ENCODE assay signal across 11 cellular contexts in the genomic region with DNA sequence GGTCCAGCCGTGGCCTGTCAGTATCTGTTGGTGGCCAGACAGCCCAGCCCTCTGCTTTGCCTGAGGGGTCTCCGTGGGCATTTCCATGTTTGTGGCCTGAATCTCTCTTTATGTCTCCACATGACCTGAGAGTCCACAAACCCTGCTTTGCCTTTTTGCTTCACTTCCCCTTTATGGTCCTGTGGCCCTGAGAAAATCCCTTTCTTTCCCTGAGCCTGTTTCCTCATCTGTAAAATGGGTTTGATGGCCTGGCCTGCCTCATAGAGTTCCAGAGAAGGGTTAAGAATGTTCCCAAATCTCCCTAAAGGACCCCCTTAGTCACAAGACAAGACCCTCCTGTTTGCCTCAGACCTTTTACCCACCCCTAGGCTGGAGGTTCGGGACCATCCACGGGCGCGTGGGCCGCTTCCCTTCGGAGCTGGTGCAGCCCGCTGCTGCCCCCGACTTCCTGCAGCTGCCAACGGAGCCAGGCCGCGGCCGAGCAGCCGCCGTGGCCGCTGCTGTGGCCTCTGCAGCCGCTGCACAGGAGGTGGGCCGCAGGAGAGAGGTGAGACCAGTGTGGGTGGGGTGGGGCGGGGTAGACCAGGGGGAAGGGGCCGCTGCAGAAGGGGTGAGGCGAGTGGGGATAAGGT. TPM values are rescaled to one million over a fixed set of nuclear protein-coding genes. Genes with fewer than 3 reads are reported as not detected.
DNase-seq lines count a peak whose midpoint lies in the region; ATAC-seq and TF ChIP-seq lines count a peak whose summit lies in the region.
"Had no signal": no experiment of that assay in that cellular context is flagged by ENCODE, and none has a peak within 500 bp of the region (broad histone marks: within the 10 kb centered on the region; RNA-seq: fewer than 3 reads in every experiment).

No MANE protein-coding gene starts in this region.

- peaks cover 13% of the 10 kb centered on the region for H3K4me1 Mint-ChIP-seq in activated CD4-positive, alpha-beta memory T cell treated with anti-CD3 and anti-CD28 coated beads for 36 hours (ENCODE audit: low read depth)
- H3K4me1 Mint-ChIP-seq in activated CD4-positive, alpha-beta memory T cell treated with anti-CD3 and anti-CD28 coated beads, Interleukin-2, amount 10 ng/mL, durations not matched to agents 7 days and 5 days = peaks cover 12% of the 10 kb centered on the region

- CTCF ChIA-PET in activated CD4-positive, alpha-beta memory T cell treated with anti-CD3 and anti-CD28 coated beads for 36 hours (lab: Charles Lee) = interaction anchor here (0.8 to 0.9 kb wide), 3 partner anchors 25 to 60 kb away, joined by 3 read pairs; partner anchors contain the start of gene ALKBH5
- CTCF ChIA-PET in activated CD4-positive, alpha-beta memory T cell treated with anti-CD3 and anti-CD28 coated beads, Interleukin-2, amount 10 ng/mL, durations not matched to agents 7 days and 5 days (lab: Charles Lee) = interaction anchor here (1.2 kb wide), 2 partner anchors 13 to 25 kb away, joined by 4 to 6 read pairs; partner anchors contain the start of gene ALKBH5

- DNase-seq in activated CD4-positive, alpha-beta memory T cell treated with anti-CD3 and anti-CD28 coated beads for 36 hours = no peak
- DNase-seq in activated CD4-positive, alpha-beta memory T cell treated with anti-CD3 and anti-CD28 coated beads, Interleukin-2, amount 10 ng/mL, durations not matched to agents 7 days and 5 days = no peak
- DNase-seq in OCI-M1 (lab: John Stamatoyannopoulos, UW) = peak; percentile 2
- no peak for DNase-seq in hepatocyte (ENCODE audit: low spot score)
- no peak for DNase-seq in thoracic aorta (ENCODE audit: low spot score)
- no peak for DNase-seq in NCI-H526 (lab: John Stamatoyannopoulos, UW)
- DNase-seq: NCI-H2081 treated with DMSO at 0.1 percent for 48 hours had no signal

- no peak overlapping the region for H3K4me3 Mint-ChIP-seq in activated CD4-positive, alpha-beta memory T cell treated with anti-CD3 and anti-CD28 coated beads for 36 hours
- no peak overlapping the region for H3K4me3 Mint-ChIP-seq in activated CD4-positive, alpha-beta memory T cell treated with anti-CD3 and anti-CD28 coated beads, Interleukin-2, amount 10 ng/mL, durations not matched to agents 7 days and 5 days

- no peak for TF ChIP-seq CTCF in hepatocyte (IDR thresholded peaks at IDR 0.05; ENCODE audit: poor library complexity)
- TF ChIP-seq CTCF in thoracic aorta (IDR thresholded peaks at IDR 0.05) = no peak

- no peaks in the 10 kb centered on the region for H4K20me1 ChIP-seq in hepatocyte (ENCODE audit: insufficient read depth, poor library complexity, severe bottlenecking)

- H3K4me3 ChIP-seq in hepatocyte (no peak overlapping the region), thoracic aorta (peak overlapping the region; percentile 65)

- no peak for ATAC-seq in thoracic aorta (ENCODE audit: insufficient number of reproducible peaks, low FRiP score, low read depth)
- ATAC-seq in GM18505 (IDR thresholded peaks at IDR 0.05; ENCODE audit: unreplicated experiment) = no peak
- no peak for ATAC-seq in GM18520 (IDR thresholded peaks at IDR 0.05; ENCODE audit: unreplicated experiment)
- ATAC-seq: SK-N-SH treated with all-trans-retinoic acid at 6 μM for 48 hours had no signal

- no peaks in the 10 kb centered on the region for H3K79me2 ChIP-seq in hepatocyte

- no peaks in the 10 kb centered on the region for H3K9me3 ChIP-seq in hepatocyte (ENCODE audit: low read depth)
- H3K9me3 ChIP-seq in thoracic aorta = no peaks in the 10 kb centered on the region

- H3K27me3 ChIP-seq in hepatocyte = no peaks in the 10 kb centered on the region
- H3K27me3 ChIP-seq in thoracic aorta (replicated peaks; ENCODE audit: insufficient read depth) = no peaks in the 10 kb centered on the region

- H3K4me1 ChIP-seq in hepatocyte (ENCODE audit: insufficient read depth) = peaks cover 15% of the 10 kb centered on the region
- peaks cover 4 to 17% of the 10 kb centered on the region in 2 donors for H3K4me1 ChIP-seq in thoracic aorta (ENCODE audit: control insufficient read depth in 1 of 2, low read depth in 2 of 2)

- 79% methylated on average over 20 of the region's 22 CpGs for WGBS in hepatocyte (ENCODE audit: low lambda C conversion rate, missing lambda C conversion rate)

- intact Hi-C loops in activated CD4-positive, alpha-beta memory T cell treated with anti-CD3 and anti-CD28 coated beads for 36 hours (cut with micrococcal nuclease) = no loop called here

- POLR2A ChIA-PET in activated CD4-positive, alpha-beta memory T cell treated with anti-CD3 and anti-CD28 coated beads for 36 hours (lab: Charles Lee) = interaction anchor here (1.0 kb wide), 2 partner anchors 24 to 25 kb away, joined by 3 read pairs; no protein-coding TSS in a partner anchor
- POLR2A ChIA-PET in activated CD4-positive, alpha-beta memory T cell treated with anti-CD3 and anti-CD28 coated beads, Interleukin-2, amount 10 ng/mL, durations not matched to agents 7 days and 5 days (lab: Charles Lee) = interaction anchor here (0.9 to 2.3 kb wide), 3 partner anchors 13 to 27 kb away, joined by 3 to 11 read pairs (median 6); partner anchors contain the start of gene ALKBH5

- no peaks in the 10 kb centered on the region for H3K9me2 ChIP-seq in hepatocyte (replicated peaks; ENCODE audit: insufficient read depth)

- H3K27ac Mint-ChIP-seq in activated CD4-positive, alpha-beta memory T cell treated with anti-CD3 and anti-CD28 coated beads for 36 hours = peak overlapping the region; percentile 64
- H3K27ac Mint-ChIP-seq in activated CD4-positive, alpha-beta memory T cell treated with anti-CD3 and anti-CD28 coated beads, Interleukin-2, amount 10 ng/mL, durations not matched to agents 7 days and 5 days = no peak overlapping the region

- H3K27ac ChIP-seq in hepatocyte (no peak overlapping the region), thoracic aorta (no peak overlapping the region)

- H3K36me3 ChIP-seq in hepatocyte (replicated peaks; ENCODE audit: insufficient read depth, low read depth) = no peaks in the 10 kb centered on the region
- no peaks in the 10 kb centered on the region for H3K36me3 ChIP-seq in thoracic aorta

- H3K9me3 Mint-ChIP-seq in activated CD4-positive, alpha-beta memory T cell treated with anti-CD3 and anti-CD28 coated beads for 36 hours = no peaks in the 10 kb centered on the region
- no peaks in the 10 kb centered on the region for H3K9me3 Mint-ChIP-seq in activated CD4-positive, alpha-beta memory T cell treated with anti-CD3 and anti-CD28 coated beads, Interleukin-2, amount 10 ng/mL, durations not matched to agents 7 days and 5 days
- H3K9me3 Mint-ChIP-seq: activated T-cell treated with anti-CD3 and anti-CD28 coated beads, Interleukin-2, amount 50 U/mL, for 4 hours had no signal

- H3K36me3 Mint-ChIP-seq in activated CD4-positive, alpha-beta memory T cell treated with anti-CD3 and anti-CD28 coated beads for 36 hours = no peaks in the 10 kb centered on the region
- H3K36me3 Mint-ChIP-seq in activated CD4-positive, alpha-beta memory T cell treated with anti-CD3 and anti-CD28 coated beads, Interleukin-2, amount 10 ng/mL, durations not matched to agents 7 days and 5 days (ENCODE audit: low read depth) = no peaks in the 10 kb centered on the region

- peak overlapping the region; percentile 86 for H3K4me2 ChIP-seq in hepatocyte

- TF ChIP-seq POLR2A in GM18505 (IDR thresholded peaks at IDR 0.05; ENCODE audit: borderline replicate concordance, extremely low read depth, insufficient read depth, insufficient read length) = no peak

- no peaks in the 10 kb centered on the region for H3K27me3 Mint-ChIP-seq in activated CD4-positive, alpha-beta memory T cell treated with anti-CD3 and anti-CD28 coated beads for 36 hours
- H3K27me3 Mint-ChIP-seq in activated CD4-positive, alpha-beta memory T cell treated with anti-CD3 and anti-CD28 coated beads, Interleukin-2, amount 10 ng/mL, durations not matched to agents 7 days and 5 days = peaks cover 5% of the 10 kb centered on the region

- peak overlapping the region; percentile 16 for H2AFZ ChIP-seq in hepatocyte

RNA-seq across cellular contexts. Expression of gene ALKBH5, which starts 26.2 kb away (rescaled TPM):
- 100 to 1,000 TPM; 122 to 127 TPM for total RNA-seq in activated CD4-positive, alpha-beta memory T cell treated with anti-CD3 and anti-CD28 coated beads for 36 hours
- total RNA-seq in activated CD4-positive, alpha-beta memory T cell treated with anti-CD3 and anti-CD28 coated beads, Interleukin-2, amount 10 ng/mL, durations not matched to agents 7 days and 5 days = 100 to 1,000 TPM; 118 to 125 TPM
- total RNA-seq in hepatocyte = 56.6 and 68.6 TPM in 2 replicates
- polyA plus RNA-seq in hepatocyte = 66.6 and 78.3 TPM in 2 replicates
- total RNA-seq in thoracic aorta = 100 to 1,000 TPM in 1 of 2 donors, 10 to 100 TPM in 1; 89.6 to 105 TPM

RNA-seq across cellular contexts. Expression of gene MYO15A, which starts 48.9 kb away (rescaled TPM):
- total RNA-seq in activated CD4-positive, alpha-beta memory T cell treated with anti-CD3 and anti-CD28 coated beads for 36 hours = 1 to 10 TPM in 1 of 2 experiments, under 1 TPM in 1; 0.78 to 1.3 TPM
- under 1 TPM; 0.30 to 0.60 TPM for total RNA-seq in activated CD4-positive, alpha-beta memory T cell treated with anti-CD3 and anti-CD28 coated beads, Interleukin-2, amount 10 ng/mL, durations not matched to agents 7 days and 5 days
- total RNA-seq in hepatocyte (1.2 and 2.4 TPM in 2 replicates), thoracic aorta (1 to 10 TPM; 2.3 to 6.1 TPM)
- 2.8 and 4.7 TPM in 2 replicates for polyA plus RNA-seq in hepatocyte
